ENCODE assay signal across 9 cellular contexts in genomic region chr18:45014047-45014501, GRCh38.
DNase-seq lines count a peak whose midpoint lies in the region; ATAC-seq and TF ChIP-seq lines count a peak whose summit lies in the region.
"Had no signal": no experiment of that assay in that cellular context is flagged by ENCODE, and none has a peak within 500 bp of the region (broad histone marks: within the 10 kb centered on the region; RNA-seq: fewer than 3 reads in every experiment).

No MANE protein-coding gene starts in this region.

- peaks cover 0 to 2% of the 10 kb centered on the region in 2 donors for H3K27me3 Mint-ChIP-seq in CD8-positive, alpha-beta memory T cell
- H3K27me3 Mint-ChIP-seq in Caco-2 (ENCODE audit: insufficient read depth, unreplicated experiment): no peaks in the 10 kb centered on the region

- no peak overlapping the region for H2AK5ac ChIP-seq in trophoblast cell (ENCODE audit: low read length)

- H2BK120ac ChIP-seq in trophoblast cell (ENCODE audit: insufficient read depth, low read length, poor library complexity): no peak overlapping the region

- H3K4me1 ChIP-seq in PC-3 (ENCODE audit: insufficient read depth, low read length) (peaks cover 19% of the 10 kb centered on the region), trophoblast cell (ENCODE audit: control insufficient read depth in 1 of 2, insufficient read depth in 2 of 2, low read length in 2 of 2) (peaks cover 23 to 34% of the 10 kb centered on the region in 2 experiments), Caco-2 (no peaks in the 10 kb centered on the region)
- peaks cover 6% of the 10 kb centered on the region for H3K4me1 ChIP-seq in CD8-positive, alpha-beta memory T cell (ENCODE audit: insufficient read depth, low read length)

- no peak overlapping the region for H2AFZ ChIP-seq in PC-3 (ENCODE audit: low read length)
- no peak overlapping the region for H2AFZ ChIP-seq in trophoblast cell (ENCODE audit: insufficient read depth, low read length, poor library complexity)

- H3K27me3 ChIP-seq in PC-3 (ENCODE audit: low read length) (no peaks in the 10 kb centered on the region), trophoblast cell (ENCODE audit: insufficient read depth, low read length) (no peaks in the 10 kb centered on the region), Caco-2 (replicated peaks; ENCODE audit: control insufficient read depth, insufficient read depth, low read length) (no peaks in the 10 kb centered on the region)
- no peaks in the 10 kb centered on the region for H3K27me3 ChIP-seq in CD8-positive, alpha-beta memory T cell (ENCODE audit: insufficient read depth, low read length, poor library complexity, severe bottlenecking)

- no peak overlapping the region for H3K4ac ChIP-seq in trophoblast cell (ENCODE audit: low read depth, low read length)

- WGBS in trophoblast cell (ENCODE audit: extremely low coverage, insufficient coverage, insufficient read length): no CpG with 5 or more reads among the region's 2 CpGs

- BruUV-seq in PC-3 (replicated peaks; lab: Mats Ljungman, UMichigan) (no TSS peak), Caco-2 (replicated peaks; lab: Mats Ljungman, UMichigan) (no TSS peak)

- DNase-seq in Daoy (ENCODE audit: low read depth) (peak; percentile 81), PC-3 (peak; percentile 45), fibroblast of the aortic adventitia (ENCODE audit: low read depth) (peak; percentile 78), trophoblast cell (peak; percentile 40 to 75), NCI-H128 (lab: John Stamatoyannopoulos, UW; ENCODE audit: unreplicated experiment) (no peak), Caco-2 (no peak)
- no peak for DNase-seq in CD8-positive, alpha-beta memory T cell

- no peak overlapping the region for H4K8ac ChIP-seq in trophoblast cell (ENCODE audit: low read depth, low read length)

- no peaks in the 10 kb centered on the region for H3K36me3 ChIP-seq in PC-3 (ENCODE audit: low read depth, low read length)
- H3K36me3 ChIP-seq in trophoblast cell (ENCODE audit: control insufficient read depth in 1 of 2, insufficient read depth in 2 of 2, low read length in 2 of 2): no peaks in the 10 kb centered on the region
- no peaks in the 10 kb centered on the region for H3K36me3 ChIP-seq in CD8-positive, alpha-beta memory T cell (ENCODE audit: insufficient read depth, low read length)
- no peaks in the 10 kb centered on the region for H3K36me3 ChIP-seq in Caco-2 (ENCODE audit: control insufficient read depth, insufficient read depth, low read length)

- peaks cover 18% of the 10 kb centered on the region for H3K79me1 ChIP-seq in trophoblast cell (ENCODE audit: low read length)

- no peak overlapping the region for H3K27ac ChIP-seq in PC-3 (ENCODE audit: low read length)
- H3K27ac ChIP-seq in trophoblast cell (ENCODE audit: low read depth, low read length): peak overlapping the region; percentile 58
- H3K27ac ChIP-seq in CD8-positive, alpha-beta memory T cell (ENCODE audit: low read depth, low read length): no peak overlapping the region

- no peaks in the 10 kb centered on the region for H3K9me2 ChIP-seq in PC-3 (replicated peaks; ENCODE audit: low read length)

- H3K79me2 ChIP-seq in PC-3 (ENCODE audit: low read length): no peaks in the 10 kb centered on the region
- peaks cover 4% of the 10 kb centered on the region for H3K79me2 ChIP-seq in trophoblast cell (ENCODE audit: control insufficient read depth, insufficient read depth, low read length, poor library complexity)

- no peak overlapping the region for H3K14ac ChIP-seq in trophoblast cell (ENCODE audit: low read length)

- H2BK5ac ChIP-seq in trophoblast cell (ENCODE audit: low read depth, low read length, poor library complexity): peak overlapping the region; percentile 2

- CTCF ChIA-PET in PC-3 (lab: Charles Lee): no interaction called here
- CTCF ChIA-PET in CD8-positive, alpha-beta memory T cell (lab: Charles Lee): no interaction called here
- CTCF ChIA-PET in Caco-2 (lab: Charles Lee): no interaction called here

- no peaks in the 10 kb centered on the region for H3F3A ChIP-seq in PC-3 (ENCODE audit: low read length, unreplicated experiment)

- H3K9ac ChIP-seq in PC-3 (ENCODE audit: low read length): no peak overlapping the region
- H3K9ac ChIP-seq in trophoblast cell (ENCODE audit: low read length): no peak overlapping the region

- H3K4me3 ChIP-seq in PC-3 (ENCODE audit: low read length) (no peak overlapping the region), fibroblast of the aortic adventitia (ENCODE audit: low read depth, low read length) (no peak overlapping the region), trophoblast cell (ENCODE audit: low read depth, low read length) (no peak overlapping the region), Caco-2 (ENCODE audit: low read depth, low read length) (no peak overlapping the region)
- no peak overlapping the region for H3K4me3 ChIP-seq in CD8-positive, alpha-beta memory T cell (ENCODE audit: low read length)
- H3K4me3 ChIP-seq: K562 had no signal

- no peaks in the 10 kb centered on the region for H4K20me1 ChIP-seq in PC-3 (ENCODE audit: low read length)

- TF ChIP-seq CTCF in PC-3 (conservative IDR thresholded peaks at IDR 0.05; ENCODE audit: low read depth, low read length) (no peak), fibroblast of the aortic adventitia (IDR thresholded peaks at IDR 0.05; ENCODE audit: insufficient read depth, low read length) (peak; percentile 48), Caco-2 (IDR thresholded peaks at IDR 0.05; ENCODE audit: insufficient read depth in 1 of 2, low read depth in 1 of 2, low read length in 1 of 2, severe bottlenecking in 1 of 2, unreplicated experiment in 1 of 2) (no peak)

- H3K9me3 Mint-ChIP-seq in CD8-positive, alpha-beta memory T cell: no peaks in the 10 kb centered on the region
- no peaks in the 10 kb centered on the region for H3K9me3 Mint-ChIP-seq in Caco-2 (ENCODE audit: unreplicated experiment)

- H4K91ac ChIP-seq in trophoblast cell (ENCODE audit: low read depth, low read length): no peak overlapping the region

- no peak overlapping the region for H3K18ac ChIP-seq in trophoblast cell (ENCODE audit: low read length)

- no peak overlapping the region for H3K23ac ChIP-seq in trophoblast cell (ENCODE audit: low read length)

- POLR2A ChIA-PET in PC-3 (lab: Charles Lee; ENCODE audit: unreplicated experiment) (no interaction called here), Caco-2 (lab: Charles Lee) (no interaction called here)
- POLR2A ChIA-PET in CD8-positive, alpha-beta memory T cell (lab: Charles Lee): no interaction called here

- H2BK12ac ChIP-seq in trophoblast cell (ENCODE audit: low read length): no peak overlapping the region

- no peak overlapping the region for H3K27ac Mint-ChIP-seq in CD8-positive, alpha-beta memory T cell
- H3K27ac Mint-ChIP-seq in Caco-2 (ENCODE audit: unreplicated experiment): no peak overlapping the region

- H3K4me2 ChIP-seq in PC-3 (ENCODE audit: low read length) (no peak overlapping the region), trophoblast cell (ENCODE audit: low read length) (no peak overlapping the region)

- H3K36me3 Mint-ChIP-seq in CD8-positive, alpha-beta memory T cell: no peaks in the 10 kb centered on the region
- no peaks in the 10 kb centered on the region for H3K36me3 Mint-ChIP-seq in Caco-2 (ENCODE audit: insufficient read depth, unreplicated experiment)

- no peak overlapping the region for H3K4me3 Mint-ChIP-seq in CD8-positive, alpha-beta memory T cell
- H3K4me3 Mint-ChIP-seq in Caco-2 (ENCODE audit: unreplicated experiment): no peak overlapping the region

- intact Hi-C loops in PC-3 (cut with micrococcal nuclease) (no loop called here), Caco-2 (cut with micrococcal nuclease; ENCODE audit: unreplicated experiment) (no loop called here)

- H3K4me1 Mint-ChIP-seq in CD8-positive, alpha-beta memory T cell: peaks cover 11 to 12% (median 12%) of the 10 kb centered on the region in 3 donors
- no peaks in the 10 kb centered on the region for H3K4me1 Mint-ChIP-seq in Caco-2 (ENCODE audit: low read depth, unreplicated experiment)

- ATAC-seq in PC-3: peak; percentile 31
- ATAC-seq in GM21515 (IDR thresholded peaks at IDR 0.05; ENCODE audit: unreplicated experiment): no peak
- ATAC-seq: K562 had no signal

- H3K9me3 ChIP-seq in PC-3 (ENCODE audit: low read length): no peaks in the 10 kb centered on the region
- H3K9me3 ChIP-seq in trophoblast cell (ENCODE audit: insufficient read depth, low read depth, low read length): no peaks in the 10 kb centered on the region
- no peaks in the 10 kb centered on the region for H3K9me3 ChIP-seq in CD8-positive, alpha-beta memory T cell (ENCODE audit: low read length)
- no peaks in the 10 kb centered on the region for H3K9me3 ChIP-seq in Caco-2

- no peak overlapping the region for H4K12ac ChIP-seq in trophoblast cell (ENCODE audit: low read depth, low read length)

Comparison
In these comparisons a context has a peak if more than half of its experiments do, and no peak if none do; other contexts are left out.
1. DNase-seq: peak in Daoy (single experiment), PC-3 (single experiment), fibroblast of the aortic adventitia (single experiment) and trophoblast cell (2 of 2); none in CD8-positive, alpha-beta memory T cell (0 of 5), NCI-H128 (single experiment) and Caco-2 (0 of 2).